8 cellular contexts compared by ENCODE assay signal in genomic region chr21:15730484-15731242, GRCh38. TPM values are rescaled to one million over a fixed set of nuclear protein-coding genes. Genes with fewer than 3 reads are reported as not detected.
A peak's percentile ranks its signal among the peaks of the same experiment; 100 is the strongest.
DNase-seq lines count a peak whose midpoint lies in the region; ATAC-seq and TF ChIP-seq lines count a peak whose summit lies in the region.

No MANE protein-coding gene starts in this region.

- ATAC-seq in HG02623 (IDR thresholded peaks at IDR 0.05; ENCODE audit: unreplicated experiment) (no peak), GM19328 (IDR thresholded peaks at IDR 0.05; ENCODE audit: unreplicated experiment) (no peak)

- peaks cover 25 to 31% (median 29%) of the 10 kb centered on the region in 3 donors for H3K4me1 Mint-ChIP-seq in IgD-negative memory B cell
- peaks cover 40% of the 10 kb centered on the region for H3K4me1 Mint-ChIP-seq in activated naive CD8-positive, alpha-beta T cell (ENCODE audit: low read depth)

- no peak for TF ChIP-seq CTCF in GM12865 (IDR thresholded peaks at IDR 0.05; ENCODE audit: insufficient read depth, low read depth, low read length, missing control alignments)

- H3K36me3 Mint-ChIP-seq in IgD-negative memory B cell = peaks cover 2% of the 10 kb centered on the region
- H3K36me3 Mint-ChIP-seq in activated naive CD8-positive, alpha-beta T cell = no peaks in the 10 kb centered on the region

- no peaks in the 10 kb centered on the region for H3K27me3 ChIP-seq in skeletal muscle tissue (ENCODE audit: control insufficient read depth in 3 of 3, insufficient read depth in 3 of 3, low read length in 3 of 3)

- H3K9ac ChIP-seq in skeletal muscle tissue (ENCODE audit: low read depth in 1 of 3, low read length in 3 of 3) = peak overlapping the region; percentile 87 to 96 (median 95)

- H3K9me3 ChIP-seq in skeletal muscle tissue (ENCODE audit: control insufficient read depth in 3 of 3, low read length in 3 of 3) = no peaks in the 10 kb centered on the region

- peak overlapping the region; percentile 93 to 98 (median 97) for H3K27ac Mint-ChIP-seq in IgD-negative memory B cell
- H3K27ac Mint-ChIP-seq in activated naive CD8-positive, alpha-beta T cell = peak overlapping the region; percentile 92

- H3K4me1 ChIP-seq in skeletal muscle tissue (ENCODE audit: control insufficient read depth in 3 of 3, insufficient read depth in 3 of 3, low read length in 3 of 3) = peaks cover 7 to 14% (median 12%) of the 10 kb centered on the region in 3 donors

- peak overlapping the region; percentile 90 to 99 (median 98) for H3K4me3 Mint-ChIP-seq in IgD-negative memory B cell
- H3K4me3 Mint-ChIP-seq in activated naive CD8-positive, alpha-beta T cell = peak overlapping the region; percentile 95

- no peaks in the 10 kb centered on the region for H3K36me3 ChIP-seq in skeletal muscle tissue (ENCODE audit: control insufficient read depth in 3 of 3, insufficient read depth in 3 of 3, low read length in 3 of 3)

- DNase-seq in GM12865 (ENCODE audit: low read depth) (peak; percentile 25), HuH-7.5 (ENCODE audit: low spot score) (no peak)

- no peaks in the 10 kb centered on the region for H3K9me3 Mint-ChIP-seq in IgD-negative memory B cell
- no peaks in the 10 kb centered on the region for H3K9me3 Mint-ChIP-seq in activated naive CD8-positive, alpha-beta T cell (ENCODE audit: low read depth)

- peak overlapping the region; percentile 70 for H3K4me3 ChIP-seq in GM12865 (ENCODE audit: low read depth, low read length)
- H3K4me3 ChIP-seq in iPS-11a (ENCODE audit: low read depth, low read length) = peak overlapping the region; percentile 90
- peak overlapping the region; percentile 85 to 95 (median 89) for H3K4me3 ChIP-seq in skeletal muscle tissue (ENCODE audit: low read length in 3 of 3)

- H3K27me3 Mint-ChIP-seq in IgD-negative memory B cell = peaks cover 3% of the 10 kb centered on the region
- H3K27me3 Mint-ChIP-seq in activated naive CD8-positive, alpha-beta T cell = no peaks in the 10 kb centered on the region

- peak overlapping the region; percentile 89 for H3K27ac ChIP-seq in skeletal muscle tissue (ENCODE audit: low read depth, low read length)

RNA-seq across cellular contexts. Expression of gene USP25, which starts 0.9 kb away (rescaled TPM):
- 7.4 TPM for polyA plus RNA-seq in IgD-negative memory B cell
- 62.1 TPM for total RNA-seq in skeletal muscle tissue
